Comparison of ENCODE assay signal across 1 cellular context in the genomic region with DNA sequence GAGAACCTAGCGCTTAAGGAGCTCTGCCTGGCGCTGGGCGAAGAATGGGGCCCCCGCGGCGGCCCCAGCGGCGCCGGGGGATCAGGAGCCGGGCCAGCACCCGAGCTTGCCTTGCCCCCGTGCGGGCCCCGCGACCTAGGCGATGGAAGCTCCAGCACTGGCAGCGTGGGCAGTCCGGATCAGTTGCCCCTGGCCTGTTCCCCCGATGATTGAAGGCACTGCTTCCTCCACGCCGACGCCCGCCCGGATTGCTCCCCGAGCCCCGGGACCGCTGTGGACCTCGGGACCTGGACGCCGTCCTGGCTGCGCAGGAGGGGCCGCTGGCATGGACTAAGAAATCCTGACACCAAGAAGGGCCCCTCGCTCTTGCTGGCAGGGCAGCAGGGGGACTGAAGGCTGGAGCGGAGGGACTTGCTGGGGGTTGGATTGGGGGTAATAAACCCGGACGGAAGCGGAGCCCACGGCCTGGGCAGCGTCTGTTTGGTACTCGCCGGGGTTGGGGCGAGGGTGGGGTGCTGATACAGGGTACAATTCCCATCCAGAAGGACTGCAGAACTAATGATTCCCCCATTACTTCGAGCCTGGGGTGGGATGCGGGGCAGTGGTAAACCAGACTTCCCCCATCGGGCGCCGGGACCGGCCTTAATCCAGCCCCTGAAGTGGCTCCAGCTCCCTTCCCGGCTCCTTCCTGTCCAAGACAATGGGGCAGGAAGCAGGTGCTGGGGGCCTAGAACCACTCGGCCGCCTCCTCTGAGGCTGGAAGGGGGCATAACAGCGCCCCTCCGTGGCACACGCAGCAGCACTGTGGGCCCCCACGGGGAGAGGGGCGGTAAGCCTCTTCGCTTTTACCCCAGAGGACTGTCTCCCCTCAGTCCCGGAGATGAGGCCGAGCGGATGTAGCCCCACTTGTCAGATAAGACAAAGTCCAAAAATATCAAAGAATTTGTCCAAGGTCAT.
TF ChIP-seq lines count a peak whose summit lies in the region.

No MANE protein-coding gene starts in this region.

TF ChIP-seq in HepG2, 621 proteins besides CTCF, POLR2A, EP300 and RAD21 (continued from another document and continues in another):
- TF ChIP-seq HOXA9 (CRISPR knock-in tag; IDR thresholded peaks at IDR 0.05; ENCODE audit: borderline replicate concordance) (no peak; the same call in 1 of the 2 replicates), ZFP36L2 (CRISPR knock-in tag; IDR thresholded peaks at IDR 0.05) (no peak), GABPB1 (CRISPR knock-in tag; IDR thresholded peaks at IDR 0.05) (peak; percentile 37; the same call in 1 of the 2 replicates), RBAK (CRISPR knock-in tag; IDR thresholded peaks at IDR 0.05) (no peak), HOXA5 (CRISPR knock-in tag; IDR thresholded peaks at IDR 0.05) (0 out of 2 replicates have a peak, but pooled peaks have one; percentile 8), PAF1 (CRISPR knock-in tag; IDR thresholded peaks at IDR 0.05) (no peak; the same call in 1 of the 2 replicates), RXRA (CRISPR knock-in tag; IDR thresholded peaks at IDR 0.05) (no peak), HDAC6 (IDR thresholded peaks at IDR 0.05; ENCODE audit: low read depth, low read length) (no peak), NRL (CRISPR knock-in tag; IDR thresholded peaks at IDR 0.05; ENCODE audit: borderline replicate concordance) (no peak; the same call in 1 of the 2 replicates), SNRNP70 (IDR thresholded peaks at IDR 0.05; ENCODE audit: low read depth, low read length) (no peak), ZNF207 (IDR thresholded peaks at IDR 0.05; ENCODE audit: borderline replicate concordance) (no peak), TAF1 (CRISPR knock-in tag; IDR thresholded peaks at IDR 0.05) (no peak), TBX2 (CRISPR knock-in tag; IDR thresholded peaks at IDR 0.05; ENCODE audit: borderline replicate concordance) (no peak; the same call in 1 of the 2 replicates), KLF15 (CRISPR knock-in tag; IDR thresholded peaks at IDR 0.05; ENCODE audit: borderline replicate concordance) (no peak), CBFB (CRISPR knock-in tag; IDR thresholded peaks at IDR 0.05) (peak; percentile 61; the same call in 1 of the 2 replicates), MXD4 (CRISPR knock-in tag; IDR thresholded peaks at IDR 0.05) (peak; percentile 24), GFI1 (CRISPR knock-in tag; IDR thresholded peaks at IDR 0.05; ENCODE audit: borderline replicate concordance) (no peak; the same call in 1 of the 2 replicates), ASH2L (IDR thresholded peaks at IDR 0.05; ENCODE audit: insufficient read length, low read depth, low read length) (no peak), KMT2A (CRISPR knock-in tag; IDR thresholded peaks at IDR 0.05) (no peak; the same call in 1 of the 2 replicates), ZNF121 (CRISPR knock-in tag; IDR thresholded peaks at IDR 0.05) (no peak), CENPT (CRISPR knock-in tag; IDR thresholded peaks at IDR 0.05; ENCODE audit: low read depth) (peak; percentile 75; the same call in 1 of the 2 replicates), MATR3 (CRISPR knock-in tag; IDR thresholded peaks at IDR 0.05) (no peak), HNRNPLL (IDR thresholded peaks at IDR 0.05; ENCODE audit: low read depth, low read length, poor library complexity, severe bottlenecking) (no peak), ZNF598 (CRISPR knock-in tag; IDR thresholded peaks at IDR 0.05; ENCODE audit: borderline replicate concordance) (no peak), SP5 (CRISPR knock-in tag; IDR thresholded peaks at IDR 0.05; ENCODE audit: borderline replicate concordance, low read depth) (no peak), SOX6 (IDR thresholded peaks at IDR 0.05) (no peak), SOX6 (CRISPR knock-in tag; IDR thresholded peaks at IDR 0.05) (peak; percentile 38; the same call in 1 of the 2 replicates), ZNF781 (CRISPR knock-in tag; IDR thresholded peaks at IDR 0.05; ENCODE audit: borderline replicate concordance, not compliant biosample characterization) (peak; percentile 42), FOXM1 (CRISPR knock-in tag; IDR thresholded peaks at IDR 0.05) (no peak), TBL1XR1 (IDR thresholded peaks at IDR 0.05; ENCODE audit: borderline replicate concordance, low read length, partially characterized antibody) (no peak), NFE2L1 (CRISPR knock-in tag; IDR thresholded peaks at IDR 0.05; ENCODE audit: borderline replicate concordance) (no peak), MBNL3 (CRISPR knock-in tag; conservative IDR thresholded peaks at IDR 0.05) (no peak), DPF2 (CRISPR knock-in tag; IDR thresholded peaks at IDR 0.05; ENCODE audit: borderline replicate concordance, low read depth) (no peak), CCDC6 (CRISPR knock-in tag; IDR thresholded peaks at IDR 0.05) (no peak), ZNF33A (CRISPR knock-in tag; IDR thresholded peaks at IDR 0.05; ENCODE audit: borderline replicate concordance) (no peak), NFE2 (CRISPR knock-in tag; IDR thresholded peaks at IDR 0.05) (no peak)
- TF ChIP-seq, protein P1, sequence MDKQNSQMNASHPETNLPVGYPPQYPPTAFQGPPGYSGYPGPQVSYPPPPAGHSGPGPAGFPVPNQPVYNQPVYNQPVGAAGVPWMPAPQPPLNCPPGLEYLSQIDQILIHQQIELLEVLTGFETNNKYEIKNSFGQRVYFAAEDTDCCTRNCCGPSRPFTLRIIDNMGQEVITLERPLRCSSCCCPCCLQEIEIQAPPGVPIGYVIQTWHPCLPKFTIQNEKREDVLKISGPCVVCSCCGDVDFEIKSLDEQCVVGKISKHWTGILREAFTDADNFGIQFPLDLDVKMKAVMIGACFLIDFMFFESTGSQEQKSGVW (CRISPR knock-in tag; IDR thresholded peaks at IDR 0.05; ENCODE audit: borderline replicate concordance), result no peak
- TF ChIP-seq, protein P2, sequence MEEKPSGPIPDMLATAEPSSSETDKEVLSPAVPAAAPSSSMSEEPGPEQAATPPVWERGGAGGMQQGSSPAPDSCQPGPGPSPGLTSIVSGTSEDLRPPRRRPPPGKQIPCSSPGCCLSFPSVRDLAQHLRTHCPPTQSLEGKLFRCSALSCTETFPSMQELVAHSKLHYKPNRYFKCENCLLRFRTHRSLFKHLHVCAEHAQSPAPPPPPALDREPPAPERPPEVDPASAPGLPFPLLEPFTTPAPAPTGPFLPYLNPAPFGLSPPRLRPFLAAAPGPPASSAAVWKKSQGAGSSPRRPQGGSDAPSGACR (CRISPR knock-in tag; IDR thresholded peaks at IDR 0.05), result no peak
- TF ChIP-seq, protein P3, sequence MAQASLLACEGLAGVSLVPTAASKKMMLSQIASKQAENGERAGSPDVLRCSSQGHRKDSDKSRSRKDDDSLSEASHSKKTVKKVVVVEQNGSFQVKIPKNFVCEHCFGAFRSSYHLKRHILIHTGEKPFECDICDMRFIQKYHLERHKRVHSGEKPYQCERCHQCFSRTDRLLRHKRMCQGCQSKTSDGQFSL (CRISPR knock-in tag; IDR thresholded peaks at IDR 0.05), result 0 out of 2 replicates have a peak, but pooled peaks have one; percentile 71
- TF ChIP-seq, protein P4, sequence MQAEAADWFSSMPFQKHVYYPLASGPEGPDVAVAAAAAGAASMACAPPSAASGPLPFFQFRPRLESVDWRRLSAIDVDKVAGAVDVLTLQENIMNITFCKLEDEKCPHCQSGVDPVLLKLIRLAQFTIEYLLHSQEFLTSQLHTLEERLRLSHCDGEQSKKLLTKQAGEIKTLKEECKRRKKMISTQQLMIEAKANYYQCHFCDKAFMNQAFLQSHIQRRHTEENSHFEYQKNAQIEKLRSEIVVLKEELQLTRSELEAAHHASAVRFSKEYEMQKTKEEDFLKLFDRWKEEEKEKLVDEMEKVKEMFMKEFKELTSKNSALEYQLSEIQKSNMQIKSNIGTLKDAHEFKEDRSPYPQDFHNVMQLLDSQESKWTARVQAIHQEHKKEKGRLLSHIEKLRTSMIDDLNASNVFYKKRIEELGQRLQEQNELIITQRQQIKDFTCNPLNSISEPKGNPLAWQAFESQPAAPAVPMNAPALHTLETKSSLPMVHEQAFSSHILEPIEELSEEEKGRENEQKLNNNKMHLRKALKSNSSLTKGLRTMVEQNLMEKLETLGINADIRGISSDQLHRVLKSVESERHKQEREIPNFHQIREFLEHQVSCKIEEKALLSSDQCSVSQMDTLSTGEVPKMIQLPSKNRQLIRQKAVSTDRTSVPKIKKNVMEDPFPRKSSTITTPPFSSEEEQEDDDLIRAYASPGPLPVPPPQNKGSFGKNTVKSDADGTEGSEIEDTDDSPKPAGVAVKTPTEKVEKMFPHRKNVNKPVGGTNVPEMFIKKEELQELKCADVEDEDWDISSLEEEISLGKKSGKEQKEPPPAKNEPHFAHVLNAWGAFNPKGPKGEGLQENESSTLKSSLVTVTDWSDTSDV (CRISPR knock-in tag; IDR thresholded peaks at IDR 0.05), result no peak
- TF ChIP-seq, protein P5, sequence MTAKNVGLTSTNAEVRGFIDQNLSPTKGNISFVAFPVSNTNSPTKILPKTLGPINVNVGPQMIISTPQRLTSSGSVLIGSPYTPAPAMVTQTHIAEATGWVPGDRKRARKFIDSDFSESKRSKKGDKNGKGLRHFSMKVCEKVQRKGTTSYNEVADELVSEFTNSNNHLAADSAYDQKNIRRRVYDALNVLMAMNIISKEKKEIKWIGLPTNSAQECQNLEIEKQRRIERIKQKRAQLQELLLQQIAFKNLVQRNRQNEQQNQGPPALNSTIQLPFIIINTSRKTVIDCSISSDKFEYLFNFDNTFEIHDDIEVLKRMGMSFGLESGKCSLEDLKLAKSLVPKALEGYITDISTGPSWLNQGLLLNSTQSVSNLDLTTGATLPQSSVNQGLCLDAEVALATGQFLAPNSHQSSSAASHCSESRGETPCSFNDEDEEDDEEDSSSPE (CRISPR knock-in tag; IDR thresholded peaks at IDR 0.05), result no peak; the same call in 1 of the 2 replicates
- TF ChIP-seq, protein P6, sequence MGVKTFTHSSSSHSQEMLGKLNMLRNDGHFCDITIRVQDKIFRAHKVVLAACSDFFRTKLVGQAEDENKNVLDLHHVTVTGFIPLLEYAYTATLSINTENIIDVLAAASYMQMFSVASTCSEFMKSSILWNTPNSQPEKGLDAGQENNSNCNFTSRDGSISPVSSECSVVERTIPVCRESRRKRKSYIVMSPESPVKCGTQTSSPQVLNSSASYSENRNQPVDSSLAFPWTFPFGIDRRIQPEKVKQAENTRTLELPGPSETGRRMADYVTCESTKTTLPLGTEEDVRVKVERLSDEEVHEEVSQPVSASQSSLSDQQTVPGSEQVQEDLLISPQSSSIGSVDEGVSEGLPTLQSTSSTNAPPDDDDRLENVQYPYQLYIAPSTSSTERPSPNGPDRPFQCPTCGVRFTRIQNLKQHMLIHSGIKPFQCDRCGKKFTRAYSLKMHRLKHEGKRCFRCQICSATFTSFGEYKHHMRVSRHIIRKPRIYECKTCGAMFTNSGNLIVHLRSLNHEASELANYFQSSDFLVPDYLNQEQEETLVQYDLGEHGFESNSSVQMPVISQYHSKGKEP (CRISPR knock-in tag; IDR thresholded peaks at IDR 0.05), result no peak
- TF ChIP-seq, protein P7, sequence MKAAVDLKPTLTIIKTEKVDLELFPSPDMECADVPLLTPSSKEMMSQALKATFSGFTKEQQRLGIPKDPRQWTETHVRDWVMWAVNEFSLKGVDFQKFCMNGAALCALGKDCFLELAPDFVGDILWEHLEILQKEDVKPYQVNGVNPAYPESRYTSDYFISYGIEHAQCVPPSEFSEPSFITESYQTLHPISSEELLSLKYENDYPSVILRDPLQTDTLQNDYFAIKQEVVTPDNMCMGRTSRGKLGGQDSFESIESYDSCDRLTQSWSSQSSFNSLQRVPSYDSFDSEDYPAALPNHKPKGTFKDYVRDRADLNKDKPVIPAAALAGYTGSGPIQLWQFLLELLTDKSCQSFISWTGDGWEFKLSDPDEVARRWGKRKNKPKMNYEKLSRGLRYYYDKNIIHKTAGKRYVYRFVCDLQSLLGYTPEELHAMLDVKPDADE (CRISPR knock-in tag; IDR thresholded peaks at IDR 0.05), result no peak
- TF ChIP-seq, protein P8, sequence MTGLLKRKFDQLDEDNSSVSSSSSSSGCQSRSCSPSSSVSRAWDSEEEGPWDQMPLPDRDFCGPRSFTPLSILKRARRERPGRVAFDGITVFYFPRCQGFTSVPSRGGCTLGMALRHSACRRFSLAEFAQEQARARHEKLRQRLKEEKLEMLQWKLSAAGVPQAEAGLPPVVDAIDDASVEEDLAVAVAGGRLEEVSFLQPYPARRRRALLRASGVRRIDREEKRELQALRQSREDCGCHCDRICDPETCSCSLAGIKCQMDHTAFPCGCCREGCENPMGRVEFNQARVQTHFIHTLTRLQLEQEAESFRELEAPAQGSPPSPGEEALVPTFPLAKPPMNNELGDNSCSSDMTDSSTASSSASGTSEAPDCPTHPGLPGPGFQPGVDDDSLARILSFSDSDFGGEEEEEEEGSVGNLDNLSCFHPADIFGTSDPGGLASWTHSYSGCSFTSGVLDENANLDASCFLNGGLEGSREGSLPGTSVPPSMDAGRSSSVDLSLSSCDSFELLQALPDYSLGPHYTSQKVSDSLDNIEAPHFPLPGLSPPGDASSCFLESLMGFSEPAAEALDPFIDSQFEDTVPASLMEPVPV (CRISPR knock-in tag; IDR thresholded peaks at IDR 0.05), result no peak
- TF ChIP-seq, protein P9, sequence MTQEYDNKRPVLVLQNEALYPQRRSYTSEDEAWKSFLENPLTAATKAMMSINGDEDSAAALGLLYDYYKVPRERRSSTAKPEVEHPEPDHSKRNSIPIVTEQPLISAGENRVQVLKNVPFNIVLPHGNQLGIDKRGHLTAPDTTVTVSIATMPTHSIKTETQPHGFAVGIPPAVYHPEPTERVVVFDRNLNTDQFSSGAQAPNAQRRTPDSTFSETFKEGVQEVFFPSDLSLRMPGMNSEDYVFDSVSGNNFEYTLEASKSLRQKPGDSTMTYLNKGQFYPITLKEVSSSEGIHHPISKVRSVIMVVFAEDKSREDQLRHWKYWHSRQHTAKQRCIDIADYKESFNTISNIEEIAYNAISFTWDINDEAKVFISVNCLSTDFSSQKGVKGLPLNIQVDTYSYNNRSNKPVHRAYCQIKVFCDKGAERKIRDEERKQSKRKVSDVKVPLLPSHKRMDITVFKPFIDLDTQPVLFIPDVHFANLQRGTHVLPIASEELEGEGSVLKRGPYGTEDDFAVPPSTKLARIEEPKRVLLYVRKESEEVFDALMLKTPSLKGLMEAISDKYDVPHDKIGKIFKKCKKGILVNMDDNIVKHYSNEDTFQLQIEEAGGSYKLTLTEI (CRISPR knock-in tag; conservative IDR thresholded peaks at IDR 0.05), result no peak
